In genomic region chr9:40913096-40913719, GRCh38 we compare ENCODE assay signal across 18 cellular contexts.
"Had no signal": no experiment of that assay in that cellular context is flagged by ENCODE, and none has a peak within 500 bp of the region (broad histone marks: within the 10 kb centered on the region; RNA-seq: fewer than 3 reads in every experiment).

No MANE protein-coding gene starts in this region.

- H3K27ac ChIP-seq: hepatocyte, psoas muscle, stomach, thyroid gland, uterus had no signal

- H3K4me1 ChIP-seq: psoas muscle, stomach, thyroid gland, uterus had no signal

- H3K4me2 ChIP-seq: hepatocyte had no signal

- FAIRE-seq: colon, islet of Langerhans, small intestine had no signal

- H3K36me3 ChIP-seq: thyroid gland, uterus had no signal

- H2AFZ ChIP-seq: hepatocyte had no signal

- H3K27me3 ChIP-seq: hepatocyte, stomach, thyroid gland, uterus had no signal

- H3K4me3 ChIP-seq: hepatocyte, psoas muscle, stomach, thyroid gland, uterus had no signal

- DNase-seq: dermis blood vessel endothelial cell; foreskin melanocyte; head of caudate nucleus; kidney glomerular epithelial cell; mammary epithelial cell; naive B cell; occipital lobe; psoas muscle; retina; small intestine; stimulated activated CD4-positive, alpha-beta T cell treated with anti-CD3 and anti-CD28 coated beads, Interleukin-12 subunit alpha, Interleukin-12 subunit beta, amount 100 ng/mL, for 4 hours; stimulated activated naive CD4-positive, alpha-beta T cell; stomach; thyroid gland; uterus had no signal

- H3K79me2 ChIP-seq: hepatocyte had no signal
